ENCODE assay signal across 8 cellular contexts in the genomic region with DNA sequence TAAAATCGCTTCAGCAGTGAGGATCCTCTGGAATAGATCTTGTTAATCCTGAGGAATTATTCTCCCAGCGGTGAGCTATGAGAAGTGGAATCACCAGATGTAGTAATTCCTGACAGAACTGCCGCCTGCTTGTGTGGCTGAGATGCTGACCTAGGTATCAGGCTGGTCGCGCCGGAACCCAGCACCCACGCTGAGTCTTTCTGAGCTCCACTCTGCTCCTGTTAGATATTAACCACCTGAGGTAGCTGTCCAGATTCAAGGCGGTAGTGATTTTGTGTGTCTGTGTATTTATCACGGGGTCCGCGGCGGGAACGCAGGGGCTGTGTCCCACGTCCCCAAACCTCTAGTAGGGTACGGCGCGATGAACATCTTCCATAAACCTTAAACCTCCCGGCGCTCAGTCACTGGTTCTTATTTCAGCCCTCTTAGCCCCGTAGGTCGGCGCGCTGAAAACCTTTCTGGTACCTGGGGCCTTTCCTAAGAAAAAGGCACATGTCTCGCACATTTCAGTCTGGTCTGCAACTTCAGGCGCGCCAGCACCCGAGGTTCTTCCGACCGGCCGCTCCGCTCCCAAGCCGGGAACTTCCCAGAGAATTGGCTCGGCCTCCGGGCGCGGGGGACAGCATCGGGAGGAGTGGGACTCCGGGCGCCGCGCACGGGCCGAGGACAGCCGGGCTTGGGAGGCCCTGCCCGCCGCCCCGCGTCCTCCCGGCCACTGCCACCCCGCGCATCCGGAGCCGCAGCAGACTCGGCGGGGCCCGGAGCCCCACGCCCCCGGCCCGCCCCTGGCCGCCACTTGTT. TPM values are rescaled to one million over a fixed set of nuclear protein-coding genes. Genes with fewer than 3 reads are reported as not detected.
DNase-seq lines count a peak whose midpoint lies in the region; ATAC-seq, FAIRE-seq and TF ChIP-seq lines count a peak whose summit lies in the region.

No MANE protein-coding gene starts in this region.

- CTCF ChIA-PET in GM12878 (lab: Yijun Ruan, JAX), result interaction anchor here (0.6 to 1.2 kb wide), 10 partner anchors 8 to 298 kb away, joined by 3 to 6 read pairs (median 3); partner anchors contain the start of genes ANKRD36 and ANKRD39

- H2AFZ ChIP-seq in GM12878 (ENCODE audit: control insufficient read depth, low read depth, low read length), result peak overlapping the region; percentile 91

- peak; percentile 21 for ATAC-seq in GM12878

- no peak for TF ChIP-seq CTCF in HFFc6 (IDR thresholded peaks at IDR 0.05)
- no peak for TF ChIP-seq CTCF in GM12878 (IDR thresholded peaks at IDR 0.05 in 2 of 3, conservative IDR thresholded peaks at IDR 0.05 in 1 of 3; ENCODE audit: control insufficient read depth in 2 of 3, extremely low read depth in 1 of 3, insufficient read depth in 1 of 3, low read depth in 3 of 3, low read length in 3 of 3)

- H3K4me1 Mint-ChIP-seq in HFFc6 (ENCODE audit: low read depth), result peaks cover 24% of the 10 kb centered on the region

- in situ Hi-C loops in GM12878 (cut with MboI), result no loop called here

- H3K9ac ChIP-seq in GM12878 (ENCODE audit: control insufficient read depth, insufficient read depth, low read length), result peak overlapping the region; percentile 67

- TF ChIP-seq EP300 in GM12878 (IDR thresholded peaks at IDR 0.05; ENCODE audit: borderline replicate concordance in 1 of 2, control insufficient read depth in 1 of 2, low read depth in 2 of 2, low read length in 2 of 2), result no peak

- TF ChIP-seq RAD21 in GM12878 (IDR thresholded peaks at IDR 0.05; ENCODE audit: insufficient read depth, low read depth, low read length), result no peak

- no peaks in the 10 kb centered on the region for H3K27me3 Mint-ChIP-seq in HFFc6 (ENCODE audit: insufficient read depth)

- no peaks in the 10 kb centered on the region for H3K9me3 ChIP-seq in GM12878 (replicated peaks; ENCODE audit: control insufficient read depth, insufficient read depth, low read length)

- peak overlapping the region; percentile 99 for H3K4me2 ChIP-seq in GM12878 (ENCODE audit: control insufficient read depth, insufficient read depth)

- RAD21 ChIA-PET in GM12878 (lab: Charles Lee; ENCODE audit: unreplicated experiment), result interaction anchor here (0.8 to 2.7 kb wide), 6 partner anchors 42 to 177 kb away, joined by 3 to 14 read pairs (median 6); partner anchors contain the start of genes ANKRD39 and KANSL3

- H3K36me3 Mint-ChIP-seq in HFFc6 (ENCODE audit: low read depth), result peaks cover 4% of the 10 kb centered on the region

- peak overlapping the region; percentile 93 for H3K4me3 Mint-ChIP-seq in HFFc6

- no peaks in the 10 kb centered on the region for H3K27me3 ChIP-seq in GM12878 (replicated peaks in 1 of 2; ENCODE audit: control insufficient read depth in 2 of 2, insufficient read depth in 2 of 2, low read length in 1 of 2)

- H3K4me1 ChIP-seq in GM12878 (ENCODE audit: control insufficient read depth, insufficient read depth, low read length), result peaks cover 12% of the 10 kb centered on the region

- POLR2A ChIA-PET in GM12878 (lab: Charles Lee), result interaction anchor here (0.5 to 3.2 kb wide), 5 partner anchors 41 to 177 kb away, joined by 3 to 11 read pairs (median 3); partner anchors contain the start of gene ANKRD39

- H3K36me3 ChIP-seq in GM12878 (ENCODE audit: control insufficient read depth in 2 of 2, insufficient read depth in 2 of 2, low read length in 1 of 2), result no peaks in the 10 kb centered on the region; a peak in 1 of 4 replicates

- H3K4me3 ChIP-seq in GM12878, result peak overlapping the region; percentile 78

- peaks cover 24% of the 10 kb centered on the region for H3K79me2 ChIP-seq in GM12878 (ENCODE audit: control insufficient read depth, insufficient read depth, low read length)

- intact Hi-C loops in GM12878 (cut with micrococcal nuclease; ENCODE audit: unreplicated experiment), result no loop called here

- H4K20me1 ChIP-seq in GM12878 (ENCODE audit: control insufficient read depth, insufficient read depth), result peaks cover 2% of the 10 kb centered on the region; the same call in 1 of the 2 replicates

- H3K27ac Mint-ChIP-seq in HFFc6, result peak overlapping the region; percentile 44; the same call in 1 of the 2 replicates

- no peaks in the 10 kb centered on the region for H3K9me3 Mint-ChIP-seq in HFFc6

- peak overlapping the region; percentile 30 for H3K27ac ChIP-seq in GM12878 (ENCODE audit: control insufficient read depth, insufficient read depth)

- FAIRE-seq in GM12878 (lab: Jason Lieb, UNC), result no peak

- DNase-seq in activated CD4-positive, alpha-beta T cell treated with anti-CD3 and anti-CD28 coated beads for 4 hours, result peak; percentile 26 to 42
- no peak for DNase-seq in activated CD4-positive, alpha-beta T cell treated with anti-CD3 and anti-CD28 coated beads, Interleukin-2, amount 50 U/mL, for 1 hour
- peak; percentile 45 for DNase-seq in HFFc6
- DNase-seq in NCI-H82 treated with DMSO at 0.1 percent for 48 hours (lab: John Stamatoyannopoulos, UW; ENCODE audit: unreplicated experiment), result peak; percentile 41
- DNase-seq in GM12878 (ENCODE audit: low read depth, low spot score), result no peak
- peak; percentile 51 for DNase-seq in kidney glomerular epithelial cell (lab: John Stamatoyannopoulos, UW)
- DNase-seq in stimulated activated naive CD4-positive, alpha-beta T cell treated with Interleukin-2 at 50 U/mL for 16 hours (lab: John Stamatoyannopoulos, UW), result peak; percentile 14
- DNase-seq in cerebellum (ENCODE audit: low spot score), result no peak

- no peak for TF ChIP-seq POLR2A in GM12878 (IDR thresholded peaks at IDR 0.05; ENCODE audit: low read depth, low read length)

- SMC1A ChIA-PET in GM12878 (lab: Charles Lee; ENCODE audit: uncharacterized antibody, unreplicated experiment), result interaction anchor here (0.6 to 1.2 kb wide), 6 partner anchors 10 to 58 kb away, joined by 3 to 5 read pairs (median 3); no protein-coding TSS in a partner anchor

- WGBS in GM12878 (ENCODE audit: insufficient coverage, insufficient replicate concordance, low lambda C conversion rate, missing lambda C conversion rate), result 2% methylated on average over 43 of the region's 60 CpGs

- TSS peak; percentile 90 for BruUV-seq in GM12878 (replicated peaks; lab: Mats Ljungman, UMichigan)

RNA-seq across cellular contexts. Expression of gene CNNM3, which starts 0.5 kb away (rescaled TPM):
- 1 to 10 TPM; 6.3 to 10.0 (median 8.5) TPM for total RNA-seq in HFFc6 (2021; fragmentation: NEBNext Ultra II Directional; extraction: Animal tissue kit (Norgen Biotek cat#: 25700))
- total RNA-seq in GM12878 (2013; cell fraction: nucleolus; rRNA removed), result 20.3 and 22.8 TPM in 2 replicates
- total RNA-seq in GM12878 (2014; rRNA removed) (4.0 and 4.7 TPM in 2 replicates), GM12878 (2014; rRNA removed; fragmentation: Illumina TruSeq; extraction: Trizol) (2.8 and 3.2 TPM in 2 replicates), GM12878 (2021) (14.3 and 14.9 TPM in 2 replicates), cerebellum (16.1 TPM)
- 3.6 TPM for polyA plus RNA-seq in GM12878 (2011; ENCODE audit: low read depth)
- polyA plus RNA-seq in GM12878 (2011; rRNA removed) (3.2 and 9.6 TPM in 2 replicates), GM12878 (2014; fragmentation: Illumina TruSeq; extraction: Trizol) (1.8 and 7.9 TPM in 2 replicates), GM12878 (2014; fragmentation: Nextera tagmentation; extraction: Ambion mirVana) (1 to 10 TPM in 1 of 2 experiments, under 1 TPM in 1; 0.72 to 1.9 TPM), GM12878 (2014; rRNA removed) (7.6 and 9.5 TPM in 2 replicates), GM12878 (2016; fragmentation: Nextera tagmentation; extraction: Ambion mirVana) (1 to 10 TPM; 2.6 to 3.0 TPM)
- 12.6 and 16.8 TPM in 2 replicates for polyA plus RNA-seq in GM12878 (2011; cell fraction: cytosol; rRNA removed)
- polyA plus RNA-seq in GM12878 (2011; cell fraction: nucleus; rRNA removed), result 28.6 and 33.7 TPM in 2 replicates
- polyA plus RNA-seq in GM12878 (2012), result 7.6 and 8.5 TPM in 2 replicates
- polyA minus RNA-seq in GM12878 (2011; rRNA and poly(A)+ RNA removed), result 15.1 and 29.7 TPM in 2 replicates
- 14.7 and 16.7 TPM in 2 replicates for polyA minus RNA-seq in GM12878 (2011; cell fraction: cytosol; rRNA and poly(A)+ RNA removed)
- polyA minus RNA-seq in GM12878 (2011; cell fraction: nucleus; rRNA and poly(A)+ RNA removed), result 10.8 and 21.8 TPM in 2 replicates

RNA-seq across cellular contexts. Expression of gene ANKRD23, which starts 28.3 kb away (rescaled TPM):
- total RNA-seq in HFFc6 (2021; fragmentation: NEBNext Ultra II Directional; extraction: Animal tissue kit (Norgen Biotek cat#: 25700)), result 1 to 10 TPM in 4 of 6 experiments, under 1 TPM in 2; 0.71 to 1.8 (median 1.3) TPM
- total RNA-seq in GM12878 (2013; cell fraction: nucleolus; rRNA removed), result 12.3 and 15.0 TPM in 2 replicates
- total RNA-seq in GM12878 (2014; rRNA removed) (2.7 and 3.3 TPM in 2 replicates), GM12878 (2014; rRNA removed; fragmentation: Illumina TruSeq; extraction: Trizol) (2.6 and 2.8 TPM in 2 replicates), GM12878 (2021) (3.5 and 3.9 TPM in 2 replicates), cerebellum (8.0 TPM)
- polyA plus RNA-seq in GM12878 (2011; ENCODE audit: low read depth), result 1.00 TPM
- polyA plus RNA-seq in GM12878 (2011; rRNA removed) (1.7 and 2.3 TPM in 2 replicates), GM12878 (2014; fragmentation: Illumina TruSeq; extraction: Trizol) (1.5 and 2.0 TPM in 2 replicates), GM12878 (2014; fragmentation: Nextera tagmentation; extraction: Ambion mirVana) (under 1 TPM; 0.34 to 0.77 TPM), GM12878 (2014; rRNA removed) (5.3 and 6.2 TPM in 2 replicates), GM12878 (2016; fragmentation: Nextera tagmentation; extraction: Ambion mirVana) (1 to 10 TPM; 2.6 to 2.8 TPM)
- polyA plus RNA-seq in GM12878 (2011; cell fraction: cytosol; rRNA removed), result 1.1 and 2.2 TPM in 2 replicates
- polyA plus RNA-seq in GM12878 (2011; cell fraction: nucleus; rRNA removed), result 17.6 and 25.2 TPM in 2 replicates
- 2.0 and 2.6 TPM in 2 replicates for polyA plus RNA-seq in GM12878 (2012)
- polyA minus RNA-seq in GM12878 (2011; rRNA and poly(A)+ RNA removed), result 1.6 and 1.9 TPM in 2 replicates
- polyA minus RNA-seq in GM12878 (2011; cell fraction: cytosol; rRNA and poly(A)+ RNA removed), result 0.94 TPM in 1 of 2 replicates, not detected in the other
- polyA minus RNA-seq in GM12878 (2011; cell fraction: nucleus; rRNA and poly(A)+ RNA removed), result 3.1 and 4.7 TPM in 2 replicates

RNA-seq across cellular contexts. Expression of gene ANKRD39, which starts 42.3 kb away (rescaled TPM):
- total RNA-seq in HFFc6 (2021; fragmentation: NEBNext Ultra II Directional; extraction: Animal tissue kit (Norgen Biotek cat#: 25700)), result 10 to 100 TPM; 14.7 to 16.3 (median 15.3) TPM
- 24.3 and 25.0 TPM in 2 replicates for total RNA-seq in GM12878 (2013; cell fraction: nucleolus; rRNA removed)
- 30.0 and 32.1 TPM in 2 replicates for total RNA-seq in GM12878 (2014; rRNA removed)
- 11.2 and 11.5 TPM in 2 replicates for total RNA-seq in GM12878 (2014; rRNA removed; fragmentation: Illumina TruSeq; extraction: Trizol)
- total RNA-seq in GM12878 (2021), result 23.0 and 24.9 TPM in 2 replicates
- polyA plus RNA-seq in GM12878 (2011; ENCODE audit: low read depth), result 8.5 TPM
- 9.1 and 18.6 TPM in 2 replicates for polyA plus RNA-seq in GM12878 (2011; rRNA removed)
- 18.4 and 28.0 TPM in 2 replicates for polyA plus RNA-seq in GM12878 (2011; cell fraction: cytosol; rRNA removed)
- 25.2 and 29.1 TPM in 2 replicates for polyA plus RNA-seq in GM12878 (2011; cell fraction: nucleus; rRNA removed)
- 16.2 and 19.1 TPM in 2 replicates for polyA plus RNA-seq in GM12878 (2012)
- 1.8 and 7.4 TPM in 2 replicates for polyA plus RNA-seq in GM12878 (2014; fragmentation: Illumina TruSeq; extraction: Trizol)
- polyA plus RNA-seq in GM12878 (2014; fragmentation: Nextera tagmentation; extraction: Ambion mirVana), result 10 to 100 TPM; 18.0 to 22.5 TPM
- polyA plus RNA-seq in GM12878 (2014; rRNA removed), result 31.8 and 37.9 TPM in 2 replicates
- polyA plus RNA-seq in GM12878 (2016; fragmentation: Nextera tagmentation; extraction: Ambion mirVana), result 10 to 100 TPM; 30.3 to 36.2 TPM
- polyA minus RNA-seq in GM12878 (2011; rRNA and poly(A)+ RNA removed), result 7.2 and 13.4 TPM in 2 replicates
- polyA minus RNA-seq in GM12878 (2011; cell fraction: cytosol; rRNA and poly(A)+ RNA removed), result 4.2 and 4.8 TPM in 2 replicates
- 4.8 and 9.9 TPM in 2 replicates for polyA minus RNA-seq in GM12878 (2011; cell fraction: nucleus; rRNA and poly(A)+ RNA removed)
- total RNA-seq in cerebellum, result 13.2 TPM

RNA-seq across cellular contexts. Expression of gene SEMA4C, which starts 54.4 kb away (rescaled TPM):
- total RNA-seq in HFFc6 (2021; fragmentation: NEBNext Ultra II Directional; extraction: Animal tissue kit (Norgen Biotek cat#: 25700)), result 10 to 100 TPM; 11.6 to 13.7 (median 12.7) TPM
- total RNA-seq in GM12878 (2013; cell fraction: nucleolus; rRNA removed), result 47.1 and 54.6 TPM in 2 replicates
- total RNA-seq in GM12878 (2014; rRNA removed), result 15.8 and 16.5 TPM in 2 replicates
- 6.3 and 7.2 TPM in 2 replicates for total RNA-seq in GM12878 (2014; rRNA removed; fragmentation: Illumina TruSeq; extraction: Trizol)
- total RNA-seq in GM12878 (2021), result 21.6 and 26.1 TPM in 2 replicates
- 4.8 TPM for polyA plus RNA-seq in GM12878 (2011; ENCODE audit: low read depth)
- polyA plus RNA-seq in GM12878 (2011; rRNA removed), result 10.6 and 20.8 TPM in 2 replicates
- polyA plus RNA-seq in GM12878 (2011; cell fraction: cytosol; rRNA removed), result 19.6 and 26.6 TPM in 2 replicates
- 81.6 and 88.9 TPM in 2 replicates for polyA plus RNA-seq in GM12878 (2011; cell fraction: nucleus; rRNA removed)
- 10.6 and 12.7 TPM in 2 replicates for polyA plus RNA-seq in GM12878 (2012)
- polyA plus RNA-seq in GM12878 (2014; fragmentation: Illumina TruSeq; extraction: Trizol), result 3.8 and 6.5 TPM in 2 replicates
- under 1 TPM; 0.06 to 0.18 TPM for polyA plus RNA-seq in GM12878 (2014; fragmentation: Nextera tagmentation; extraction: Ambion mirVana)
- 17.5 and 18.0 TPM in 2 replicates for polyA plus RNA-seq in GM12878 (2014; rRNA removed)
- polyA plus RNA-seq in GM12878 (2016; fragmentation: Nextera tagmentation; extraction: Ambion mirVana), result 1 to 10 TPM; 5.3 to 6.4 TPM
- polyA minus RNA-seq in GM12878 (2011; rRNA and poly(A)+ RNA removed), result 26.9 and 31.0 TPM in 2 replicates
- 13.6 and 15.0 TPM in 2 replicates for polyA minus RNA-seq in GM12878 (2011; cell fraction: cytosol; rRNA and poly(A)+ RNA removed)
- 14.1 and 24.3 TPM in 2 replicates for polyA minus RNA-seq in GM12878 (2011; cell fraction: nucleus; rRNA and poly(A)+ RNA removed)
- 51.0 TPM for total RNA-seq in cerebellum

RNA-seq across cellular contexts. Expression of gene CNNM4, which starts 54.8 kb away (rescaled TPM):
- 1 to 10 TPM; 4.4 to 5.4 (median 5.1) TPM for total RNA-seq in HFFc6 (2021; fragmentation: NEBNext Ultra II Directional; extraction: Animal tissue kit (Norgen Biotek cat#: 25700))
- 38.9 and 42.1 TPM in 2 replicates for total RNA-seq in GM12878 (2013; cell fraction: nucleolus; rRNA removed)
- 6.6 and 9.0 TPM in 2 replicates for total RNA-seq in GM12878 (2014; rRNA removed)
- total RNA-seq in GM12878 (2014; rRNA removed; fragmentation: Illumina TruSeq; extraction: Trizol), result 6.4 and 7.2 TPM in 2 replicates
- 13.8 and 14.4 TPM in 2 replicates for total RNA-seq in GM12878 (2021)
- polyA plus RNA-seq in GM12878 (2011; ENCODE audit: low read depth), result 7.6 TPM
- 5.3 and 10.1 TPM in 2 replicates for polyA plus RNA-seq in GM12878 (2011; rRNA removed)
- 13.4 and 15.7 TPM in 2 replicates for polyA plus RNA-seq in GM12878 (2011; cell fraction: cytosol; rRNA removed)
- 14.4 and 17.6 TPM in 2 replicates for polyA plus RNA-seq in GM12878 (2011; cell fraction: nucleus; rRNA removed)
- polyA plus RNA-seq in GM12878 (2012), result 11.7 and 18.3 TPM in 2 replicates
- 12.6 and 13.7 TPM in 2 replicates for polyA plus RNA-seq in GM12878 (2014; fragmentation: Illumina TruSeq; extraction: Trizol)
- 1 to 10 TPM; 2.4 to 2.8 TPM for polyA plus RNA-seq in GM12878 (2014; fragmentation: Nextera tagmentation; extraction: Ambion mirVana)
- polyA plus RNA-seq in GM12878 (2014; rRNA removed), result 10.1 and 10.4 TPM in 2 replicates
- 1 to 10 TPM; 2.7 to 7.2 TPM for polyA plus RNA-seq in GM12878 (2016; fragmentation: Nextera tagmentation; extraction: Ambion mirVana)
- 16.5 and 23.7 TPM in 2 replicates for polyA minus RNA-seq in GM12878 (2011; rRNA and poly(A)+ RNA removed)
- polyA minus RNA-seq in GM12878 (2011; cell fraction: cytosol; rRNA and poly(A)+ RNA removed), result 8.3 and 10.2 TPM in 2 replicates
- 10.4 and 13.0 TPM in 2 replicates for polyA minus RNA-seq in GM12878 (2011; cell fraction: nucleus; rRNA and poly(A)+ RNA removed)
- 8.1 TPM for total RNA-seq in cerebellum

Comparison
In these comparisons a context has a peak if more than half of its experiments do, and no peak if none do; other contexts are left out.
1. DNase-seq: peak in activated CD4-positive, alpha-beta T cell treated with anti-CD3 and anti-CD28 coated beads for 4 hours (2 of 2), HFFc6 (single experiment), NCI-H82 treated with DMSO at 0.1 percent for 48 hours (single experiment), kidney glomerular epithelial cell (single experiment) and stimulated activated naive CD4-positive, alpha-beta T cell treated with Interleukin-2 at 50 U/mL for 16 hours (single experiment); none in activated CD4-positive, alpha-beta T cell treated with anti-CD3 and anti-CD28 coated beads, Interleukin-2, amount 50 U/mL, for 1 hour (single experiment), GM12878 (single experiment) and cerebellum (single experiment).